Comparison of ENCODE assay signal across 1 cellular context in the genomic region with DNA sequence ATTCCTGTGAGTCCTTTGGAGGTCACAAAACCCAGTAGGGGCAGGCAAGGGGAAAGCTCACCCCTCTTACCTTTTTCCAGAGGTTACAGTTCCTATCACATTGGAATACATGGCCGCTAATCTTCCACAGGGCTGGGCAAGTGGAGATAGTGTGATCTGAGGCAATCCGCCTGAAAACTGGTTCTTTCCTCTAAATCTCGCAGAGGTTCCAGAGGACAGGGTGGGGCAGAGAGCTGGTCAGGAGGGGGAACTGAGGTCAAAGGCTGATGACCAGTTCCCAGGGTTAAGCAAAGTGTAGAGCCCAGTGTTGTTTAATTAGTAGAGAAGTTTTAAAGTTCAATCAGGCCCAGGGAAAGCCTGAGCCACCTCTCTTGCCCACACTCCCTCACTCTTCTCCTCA.
A peak's percentile ranks its signal among the peaks of the same experiment; 100 is the strongest.
TF ChIP-seq lines count a peak whose summit lies in the region.

A gene (minus strand): TSS at position 179 of the 400 bp plus-strand sequence. CDS start 68 bp downstream, at position 111.

TF ChIP-seq in HepG2, 621 proteins besides CTCF, POLR2A, EP300 and RAD21 (continued from another document and continues in another):
- TF ChIP-seq, protein P1, sequence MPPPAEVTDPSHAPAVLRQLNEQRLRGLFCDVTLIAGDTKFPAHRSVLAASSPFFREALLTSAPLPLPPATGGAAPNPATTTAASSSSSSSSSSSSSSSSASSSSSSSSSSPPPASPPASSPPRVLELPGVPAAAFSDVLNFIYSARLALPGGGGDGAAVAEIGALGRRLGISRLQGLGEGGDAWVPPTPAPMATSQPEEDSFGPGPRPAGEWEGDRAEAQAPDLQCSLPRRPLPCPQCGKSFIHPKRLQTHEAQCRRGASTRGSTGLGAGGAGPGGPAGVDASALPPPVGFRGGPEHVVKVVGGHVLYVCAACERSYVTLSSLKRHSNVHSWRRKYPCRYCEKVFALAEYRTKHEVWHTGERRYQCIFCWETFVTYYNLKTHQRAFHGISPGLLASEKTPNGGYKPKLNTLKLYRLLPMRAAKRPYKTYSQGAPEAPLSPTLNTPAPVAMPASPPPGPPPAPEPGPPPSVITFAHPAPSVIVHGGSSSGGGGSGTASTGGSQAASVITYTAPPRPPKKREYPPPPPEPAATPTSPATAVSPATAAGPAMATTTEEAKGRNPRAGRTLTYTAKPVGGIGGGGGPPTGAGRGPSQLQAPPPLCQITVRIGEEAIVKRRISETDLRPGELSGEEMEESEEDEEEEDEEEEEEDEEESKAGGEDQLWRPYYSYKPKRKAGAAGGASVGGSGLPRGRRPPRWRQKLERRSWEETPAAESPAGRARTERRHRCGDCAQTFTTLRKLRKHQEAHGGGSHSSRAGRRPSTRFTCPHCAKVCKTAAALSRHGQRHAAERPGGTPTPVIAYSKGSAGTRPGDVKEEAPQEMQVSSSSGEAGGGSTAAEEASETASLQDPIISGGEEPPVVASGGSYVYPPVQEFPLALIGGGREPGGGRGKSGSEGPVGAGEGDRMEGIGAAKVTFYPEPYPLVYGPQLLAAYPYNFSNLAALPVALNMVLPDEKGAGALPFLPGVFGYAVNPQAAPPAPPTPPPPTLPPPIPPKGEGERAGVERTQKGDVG (CRISPR knock-in tag; IDR thresholded peaks at IDR 0.05; ENCODE audit: borderline replicate concordance): no peak
- no peak for TF ChIP-seq TGIF2 (CRISPR knock-in tag; IDR thresholded peaks at IDR 0.05)
- no peak for TF ChIP-seq ZNF180 (CRISPR knock-in tag; IDR thresholded peaks at IDR 0.05; ENCODE audit: borderline replicate concordance, low read depth)
- TF ChIP-seq SOX13 (IDR thresholded peaks at IDR 0.05): no peak
- no peak; a peak in 1 of 4 replicates for TF ChIP-seq SOX13 (CRISPR knock-in tag; conservative IDR thresholded peaks at IDR 0.05 in 1 of 2, IDR thresholded peaks at IDR 0.05 in 1 of 2)
- no peak for TF ChIP-seq HOXA3 (CRISPR knock-in tag; IDR thresholded peaks at IDR 0.05)
- TF ChIP-seq MIXL1 (CRISPR knock-in tag; IDR thresholded peaks at IDR 0.05): peak; percentile 94
- TF ChIP-seq SRSF1 (optimal IDR thresholded peaks at IDR 0.05; ENCODE audit: low read depth, low read length): no peak
- TF ChIP-seq ZNF460 (CRISPR knock-in tag; IDR thresholded peaks at IDR 0.05; ENCODE audit: borderline replicate concordance): no peak
- TF ChIP-seq, protein P2, sequence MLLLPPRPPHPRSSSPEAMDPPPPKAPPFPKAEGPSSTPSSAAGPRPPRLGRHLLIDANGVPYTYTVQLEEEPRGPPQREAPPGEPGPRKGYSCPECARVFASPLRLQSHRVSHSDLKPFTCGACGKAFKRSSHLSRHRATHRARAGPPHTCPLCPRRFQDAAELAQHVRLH (CRISPR knock-in tag; IDR thresholded peaks at IDR 0.05; ENCODE audit: borderline replicate concordance, low read depth): no peak
- no peak for TF ChIP-seq ZFP36 (IDR thresholded peaks at IDR 0.05; ENCODE audit: borderline replicate concordance, low read depth, low read length, partially characterized antibody)
- TF ChIP-seq ARID2 (CRISPR knock-in tag; IDR thresholded peaks at IDR 0.05; ENCODE audit: borderline replicate concordance): 0 out of 2 replicates have a peak, but pooled peaks have one; percentile 36
- no peak for TF ChIP-seq PAWR (CRISPR knock-in tag; IDR thresholded peaks at IDR 0.05; ENCODE audit: borderline replicate concordance)
- no peak for TF ChIP-seq NFYC (CRISPR knock-in tag; IDR thresholded peaks at IDR 0.05)
- TF ChIP-seq, protein P3, sequence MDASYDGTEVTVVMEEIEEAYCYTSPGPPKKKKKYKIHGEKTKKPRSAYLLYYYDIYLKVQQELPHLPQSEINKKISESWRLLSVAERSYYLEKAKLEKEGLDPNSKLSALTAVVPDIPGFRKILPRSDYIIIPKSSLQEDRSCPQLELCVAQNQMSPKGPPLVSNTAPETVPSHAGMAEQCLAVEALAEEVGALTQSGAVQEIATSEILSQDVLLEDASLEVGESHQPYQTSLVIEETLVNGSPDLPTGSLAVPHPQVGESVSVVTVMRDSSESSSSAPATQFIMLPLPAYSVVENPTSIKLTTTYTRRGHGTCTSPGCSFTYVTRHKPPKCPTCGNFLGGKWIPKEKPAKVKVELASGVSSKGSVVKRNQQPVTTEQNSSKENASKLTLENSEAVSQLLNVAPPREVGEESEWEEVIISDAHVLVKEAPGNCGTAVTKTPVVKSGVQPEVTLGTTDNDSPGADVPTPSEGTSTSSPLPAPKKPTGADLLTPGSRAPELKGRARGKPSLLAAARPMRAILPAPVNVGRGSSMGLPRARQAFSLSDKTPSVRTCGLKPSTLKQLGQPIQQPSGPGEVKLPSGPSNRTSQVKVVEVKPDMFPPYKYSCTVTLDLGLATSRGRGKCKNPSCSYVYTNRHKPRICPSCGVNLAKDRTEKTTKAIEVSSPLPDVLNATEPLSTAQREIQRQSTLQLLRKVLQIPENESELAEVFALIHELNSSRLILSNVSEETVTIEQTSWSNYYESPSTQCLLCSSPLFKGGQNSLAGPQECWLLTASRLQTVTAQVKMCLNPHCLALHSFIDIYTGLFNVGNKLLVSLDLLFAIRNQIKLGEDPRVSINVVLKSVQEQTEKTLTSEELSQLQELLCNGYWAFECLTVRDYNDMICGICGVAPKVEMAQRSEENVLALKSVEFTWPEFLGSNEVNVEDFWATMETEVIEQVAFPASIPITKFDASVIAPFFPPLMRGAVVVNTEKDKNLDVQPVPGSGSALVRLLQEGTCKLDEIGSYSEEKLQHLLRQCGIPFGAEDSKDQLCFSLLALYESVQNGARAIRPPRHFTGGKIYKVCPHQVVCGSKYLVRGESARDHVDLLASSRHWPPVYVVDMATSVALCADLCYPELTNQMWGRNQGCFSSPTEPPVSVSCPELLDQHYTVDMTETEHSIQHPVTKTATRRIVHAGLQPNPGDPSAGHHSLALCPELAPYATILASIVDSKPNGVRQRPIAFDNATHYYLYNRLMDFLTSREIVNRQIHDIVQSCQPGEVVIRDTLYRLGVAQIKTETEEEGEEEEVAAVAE (CRISPR knock-in tag; IDR thresholded peaks at IDR 0.05; ENCODE audit: borderline replicate concordance): no peak
- TF ChIP-seq HNRNPH1 (optimal IDR thresholded peaks at IDR 0.05; ENCODE audit: low read depth, low read length): no peak
- TF ChIP-seq HOXA9 (CRISPR knock-in tag; IDR thresholded peaks at IDR 0.05; ENCODE audit: borderline replicate concordance): no peak
- TF ChIP-seq, protein P4, sequence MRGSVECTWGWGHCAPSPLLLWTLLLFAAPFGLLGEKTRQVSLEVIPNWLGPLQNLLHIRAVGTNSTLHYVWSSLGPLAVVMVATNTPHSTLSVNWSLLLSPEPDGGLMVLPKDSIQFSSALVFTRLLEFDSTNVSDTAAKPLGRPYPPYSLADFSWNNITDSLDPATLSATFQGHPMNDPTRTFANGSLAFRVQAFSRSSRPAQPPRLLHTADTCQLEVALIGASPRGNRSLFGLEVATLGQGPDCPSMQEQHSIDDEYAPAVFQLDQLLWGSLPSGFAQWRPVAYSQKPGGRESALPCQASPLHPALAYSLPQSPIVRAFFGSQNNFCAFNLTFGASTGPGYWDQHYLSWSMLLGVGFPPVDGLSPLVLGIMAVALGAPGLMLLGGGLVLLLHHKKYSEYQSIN (CRISPR knock-in tag; IDR thresholded peaks at IDR 0.05; ENCODE audit: borderline replicate concordance): no peak
- no peak for TF ChIP-seq ZNF160 (CRISPR knock-in tag; IDR thresholded peaks at IDR 0.05)
- TF ChIP-seq, protein P5, sequence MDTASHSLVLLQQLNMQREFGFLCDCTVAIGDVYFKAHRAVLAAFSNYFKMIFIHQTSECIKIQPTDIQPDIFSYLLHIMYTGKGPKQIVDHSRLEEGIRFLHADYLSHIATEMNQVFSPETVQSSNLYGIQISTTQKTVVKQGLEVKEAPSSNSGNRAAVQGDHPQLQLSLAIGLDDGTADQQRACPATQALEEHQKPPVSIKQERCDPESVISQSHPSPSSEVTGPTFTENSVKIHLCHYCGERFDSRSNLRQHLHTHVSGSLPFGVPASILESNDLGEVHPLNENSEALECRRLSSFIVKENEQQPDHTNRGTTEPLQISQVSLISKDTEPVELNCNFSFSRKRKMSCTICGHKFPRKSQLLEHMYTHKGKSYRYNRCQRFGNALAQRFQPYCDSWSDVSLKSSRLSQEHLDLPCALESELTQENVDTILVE (CRISPR knock-in tag; IDR thresholded peaks at IDR 0.05): no peak
- TF ChIP-seq, protein P6, sequence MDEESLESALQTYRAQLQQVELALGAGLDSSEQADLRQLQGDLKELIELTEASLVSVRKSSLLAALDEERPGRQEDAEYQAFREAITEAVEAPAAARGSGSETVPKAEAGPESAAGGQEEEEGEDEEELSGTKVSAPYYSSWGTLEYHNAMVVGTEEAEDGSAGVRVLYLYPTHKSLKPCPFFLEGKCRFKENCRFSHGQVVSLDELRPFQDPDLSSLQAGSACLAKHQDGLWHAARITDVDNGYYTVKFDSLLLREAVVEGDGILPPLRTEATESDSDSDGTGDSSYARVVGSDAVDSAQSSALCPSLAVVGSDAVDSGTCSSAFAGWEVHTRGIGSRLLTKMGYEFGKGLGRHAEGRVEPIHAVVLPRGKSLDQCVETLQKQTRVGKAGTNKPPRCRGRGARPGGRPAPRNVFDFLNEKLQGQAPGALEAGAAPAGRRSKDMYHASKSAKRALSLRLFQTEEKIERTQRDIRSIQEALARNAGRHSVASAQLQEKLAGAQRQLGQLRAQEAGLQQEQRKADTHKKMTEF (CRISPR knock-in tag; IDR thresholded peaks at IDR 0.05): peak; percentile 48; the same call in 1 of the 2 replicates
- TF ChIP-seq IRF2 (CRISPR knock-in tag; IDR thresholded peaks at IDR 0.05): 0 out of 2 replicates have a peak, but pooled peaks have one; percentile 22
- TF ChIP-seq, protein P7, sequence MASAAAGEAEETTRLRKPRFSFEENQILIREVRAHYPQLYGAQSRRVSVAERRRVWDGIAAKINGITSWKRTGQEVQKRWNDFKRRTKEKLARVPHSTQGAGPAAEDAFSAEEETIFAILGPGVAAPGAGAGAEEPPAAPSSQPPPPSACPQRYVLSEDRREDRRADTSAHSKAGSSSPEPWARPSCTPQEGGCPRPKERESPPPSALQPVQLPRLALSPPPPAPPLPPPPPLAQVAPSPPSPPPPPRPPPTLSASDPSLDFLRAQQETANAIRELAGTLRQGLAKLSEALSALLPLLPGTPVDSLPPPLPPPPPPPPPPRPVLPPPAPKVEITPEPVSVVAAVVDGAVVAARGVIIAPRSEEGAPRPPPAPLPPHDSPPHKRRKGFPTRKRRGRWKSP (CRISPR knock-in tag; IDR thresholded peaks at IDR 0.05): no peak
- TF ChIP-seq TOPORS (CRISPR knock-in tag; IDR thresholded peaks at IDR 0.05): no peak
- TF ChIP-seq NR2F1 (CRISPR knock-in tag; IDR thresholded peaks at IDR 0.05): peak; percentile 72 to 74
- TF ChIP-seq, protein P8, sequence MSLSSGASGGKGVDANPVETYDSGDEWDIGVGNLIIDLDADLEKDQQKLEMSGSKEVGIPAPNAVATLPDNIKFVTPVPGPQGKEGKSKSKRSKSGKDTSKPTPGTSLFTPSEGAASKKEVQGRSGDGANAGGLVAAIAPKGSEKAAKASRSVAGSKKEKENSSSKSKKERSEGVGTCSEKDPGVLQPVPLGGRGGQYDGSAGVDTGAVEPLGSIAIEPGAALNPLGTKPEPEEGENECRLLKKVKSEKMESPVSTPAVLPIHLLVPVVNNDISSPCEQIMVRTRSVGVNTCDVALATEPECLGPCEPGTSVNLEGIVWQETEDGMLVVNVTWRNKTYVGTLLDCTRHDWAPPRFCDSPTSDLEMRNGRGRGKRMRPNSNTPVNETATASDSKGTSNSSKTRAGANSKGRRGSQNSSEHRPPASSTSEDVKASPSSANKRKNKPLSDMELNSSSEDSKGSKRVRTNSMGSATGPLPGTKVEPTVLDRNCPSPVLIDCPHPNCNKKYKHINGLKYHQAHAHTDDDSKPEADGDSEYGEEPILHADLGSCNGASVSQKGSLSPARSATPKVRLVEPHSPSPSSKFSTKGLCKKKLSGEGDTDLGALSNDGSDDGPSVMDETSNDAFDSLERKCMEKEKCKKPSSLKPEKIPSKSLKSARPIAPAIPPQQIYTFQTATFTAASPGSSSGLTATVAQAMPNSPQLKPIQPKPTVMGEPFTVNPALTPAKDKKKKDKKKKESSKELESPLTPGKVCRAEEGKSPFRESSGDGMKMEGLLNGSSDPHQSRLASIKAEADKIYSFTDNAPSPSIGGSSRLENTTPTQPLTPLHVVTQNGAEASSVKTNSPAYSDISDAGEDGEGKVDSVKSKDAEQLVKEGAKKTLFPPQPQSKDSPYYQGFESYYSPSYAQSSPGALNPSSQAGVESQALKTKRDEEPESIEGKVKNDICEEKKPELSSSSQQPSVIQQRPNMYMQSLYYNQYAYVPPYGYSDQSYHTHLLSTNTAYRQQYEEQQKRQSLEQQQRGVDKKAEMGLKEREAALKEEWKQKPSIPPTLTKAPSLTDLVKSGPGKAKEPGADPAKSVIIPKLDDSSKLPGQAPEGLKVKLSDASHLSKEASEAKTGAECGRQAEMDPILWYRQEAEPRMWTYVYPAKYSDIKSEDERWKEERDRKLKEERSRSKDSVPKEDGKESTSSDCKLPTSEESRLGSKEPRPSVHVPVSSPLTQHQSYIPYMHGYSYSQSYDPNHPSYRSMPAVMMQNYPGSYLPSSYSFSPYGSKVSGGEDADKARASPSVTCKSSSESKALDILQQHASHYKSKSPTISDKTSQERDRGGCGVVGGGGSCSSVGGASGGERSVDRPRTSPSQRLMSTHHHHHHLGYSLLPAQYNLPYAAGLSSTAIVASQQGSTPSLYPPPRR (CRISPR knock-in tag; IDR thresholded peaks at IDR 0.05; ENCODE audit: borderline replicate concordance): no peak
- TF ChIP-seq, protein P9, sequence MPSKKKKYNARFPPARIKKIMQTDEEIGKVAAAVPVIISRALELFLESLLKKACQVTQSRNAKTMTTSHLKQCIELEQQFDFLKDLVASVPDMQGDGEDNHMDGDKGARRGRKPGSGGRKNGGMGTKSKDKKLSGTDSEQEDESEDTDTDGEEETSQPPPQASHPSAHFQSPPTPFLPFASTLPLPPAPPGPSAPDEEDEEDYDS (CRISPR knock-in tag; IDR thresholded peaks at IDR 0.05): no peak
- no peak for TF ChIP-seq GLI4 (CRISPR knock-in tag; IDR thresholded peaks at IDR 0.05; ENCODE audit: borderline replicate concordance)
- TF ChIP-seq ZNF430 (CRISPR knock-in tag; IDR thresholded peaks at IDR 0.05): no peak
- TF ChIP-seq, protein P10, sequence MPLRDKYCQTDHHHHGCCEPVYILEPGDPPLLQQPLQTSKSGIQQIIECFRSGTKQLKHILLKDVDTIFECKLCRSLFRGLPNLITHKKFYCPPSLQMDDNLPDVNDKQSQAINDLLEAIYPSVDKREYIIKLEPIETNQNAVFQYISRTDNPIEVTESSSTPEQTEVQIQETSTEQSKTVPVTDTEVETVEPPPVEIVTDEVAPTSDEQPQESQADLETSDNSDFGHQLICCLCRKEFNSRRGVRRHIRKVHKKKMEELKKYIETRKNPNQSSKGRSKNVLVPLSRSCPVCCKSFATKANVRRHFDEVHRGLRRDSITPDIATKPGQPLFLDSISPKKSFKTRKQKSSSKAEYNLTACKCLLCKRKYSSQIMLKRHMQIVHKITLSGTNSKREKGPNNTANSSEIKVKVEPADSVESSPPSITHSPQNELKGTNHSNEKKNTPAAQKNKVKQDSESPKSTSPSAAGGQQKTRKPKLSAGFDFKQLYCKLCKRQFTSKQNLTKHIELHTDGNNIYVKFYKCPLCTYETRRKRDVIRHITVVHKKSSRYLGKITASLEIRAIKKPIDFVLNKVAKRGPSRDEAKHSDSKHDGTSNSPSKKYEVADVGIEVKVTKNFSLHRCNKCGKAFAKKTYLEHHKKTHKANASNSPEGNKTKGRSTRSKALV (CRISPR knock-in tag; IDR thresholded peaks at IDR 0.05): no peak
- TF ChIP-seq ZMYM4 (CRISPR knock-in tag; IDR thresholded peaks at IDR 0.05): peak; percentile 85
- TF ChIP-seq, protein P11, sequence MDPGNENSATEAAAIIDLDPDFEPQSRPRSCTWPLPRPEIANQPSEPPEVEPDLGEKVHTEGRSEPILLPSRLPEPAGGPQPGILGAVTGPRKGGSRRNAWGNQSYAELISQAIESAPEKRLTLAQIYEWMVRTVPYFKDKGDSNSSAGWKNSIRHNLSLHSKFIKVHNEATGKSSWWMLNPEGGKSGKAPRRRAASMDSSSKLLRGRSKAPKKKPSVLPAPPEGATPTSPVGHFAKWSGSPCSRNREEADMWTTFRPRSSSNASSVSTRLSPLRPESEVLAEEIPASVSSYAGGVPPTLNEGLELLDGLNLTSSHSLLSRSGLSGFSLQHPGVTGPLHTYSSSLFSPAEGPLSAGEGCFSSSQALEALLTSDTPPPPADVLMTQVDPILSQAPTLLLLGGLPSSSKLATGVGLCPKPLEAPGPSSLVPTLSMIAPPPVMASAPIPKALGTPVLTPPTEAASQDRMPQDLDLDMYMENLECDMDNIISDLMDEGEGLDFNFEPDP (CRISPR knock-in tag; conservative IDR thresholded peaks at IDR 0.05): 0 out of 2 replicates have a peak, but pooled peaks have one; percentile 74
